ENCODE assay signal across 19 cellular contexts in the genomic region with DNA sequence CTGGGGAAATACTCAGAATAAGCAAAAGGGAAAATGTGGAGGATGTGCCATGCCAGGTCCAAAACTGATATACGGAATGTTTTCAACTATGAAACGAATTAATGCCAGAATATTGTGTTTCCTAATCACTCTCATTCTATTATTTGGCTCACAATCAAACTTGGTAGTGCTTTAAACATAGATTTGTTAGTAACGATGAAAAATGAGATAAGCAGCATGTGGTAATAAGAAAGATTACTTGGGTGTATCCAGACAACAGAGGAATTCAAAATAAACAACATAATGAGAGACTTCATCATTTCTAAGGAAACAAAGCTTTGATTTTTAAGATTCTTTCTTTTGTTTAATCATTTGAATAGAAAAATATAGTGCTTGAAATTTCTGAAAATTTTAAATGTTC.
"Had no signal": no experiment of that assay in that cellular context is flagged by ENCODE, and none has a peak within 500 bp of the region (broad histone marks: within the 10 kb centered on the region; RNA-seq: fewer than 3 reads in every experiment).

No MANE protein-coding gene starts in this region.

- H3K4me2 ChIP-seq: hepatocyte had no signal

- H3K4me3 ChIP-seq: colonic mucosa, gastroesophageal sphincter, heart left ventricle, hepatocyte, lung, prostate gland, sigmoid colon, spleen, thoracic aorta, tibial nerve, upper lobe of left lung had no signal

- H3K36me3 ChIP-seq: colonic mucosa, gastroesophageal sphincter, heart left ventricle, prostate gland, sigmoid colon, spleen, thoracic aorta, tibial nerve, upper lobe of left lung had no signal

- H3K27ac ChIP-seq: colonic mucosa, foreskin keratinocyte, gastroesophageal sphincter, heart left ventricle, hepatocyte, prostate gland, sigmoid colon, spleen, thoracic aorta, tibial nerve, upper lobe of left lung had no signal

- H3K27me3 ChIP-seq: colonic mucosa, foreskin keratinocyte, gastroesophageal sphincter, heart left ventricle, hepatocyte, sigmoid colon, spleen, tibial nerve, upper lobe of left lung had no signal

- H3K4me1 ChIP-seq: colonic mucosa, foreskin keratinocyte, gastroesophageal sphincter, heart left ventricle, prostate gland, sigmoid colon, spleen, tibial nerve, upper lobe of left lung had no signal

- DNase-seq: colonic mucosa; effector CD8-positive, alpha-beta T cell; foreskin keratinocyte; heart left ventricle; kidney; natural killer cell; right cardiac atrium; sigmoid colon; spleen; stimulated activated CD4-positive, alpha-beta T cell treated with anti-CD3 and anti-CD28 coated beads, Interleukin-4, amount 100 ng/mL, for 4 hours; stimulated activated naive CD8-positive, alpha-beta T cell treated with anti-CD3 and anti-CD28 coated beads, Interleukin-15, Interleukin-2, amounts not matched to agents 100 U/mL and 50 U/mL, for 24 hours; substantia nigra had no signal

- H2AFZ ChIP-seq: hepatocyte had no signal

- H3K9me3 ChIP-seq: colonic mucosa, gastroesophageal sphincter, heart left ventricle, prostate gland, sigmoid colon, spleen, thoracic aorta, tibial nerve, upper lobe of left lung had no signal

- FAIRE-seq: kidney had no signal
